ENCODE assay signal across 8 cellular contexts in the genomic region with DNA sequence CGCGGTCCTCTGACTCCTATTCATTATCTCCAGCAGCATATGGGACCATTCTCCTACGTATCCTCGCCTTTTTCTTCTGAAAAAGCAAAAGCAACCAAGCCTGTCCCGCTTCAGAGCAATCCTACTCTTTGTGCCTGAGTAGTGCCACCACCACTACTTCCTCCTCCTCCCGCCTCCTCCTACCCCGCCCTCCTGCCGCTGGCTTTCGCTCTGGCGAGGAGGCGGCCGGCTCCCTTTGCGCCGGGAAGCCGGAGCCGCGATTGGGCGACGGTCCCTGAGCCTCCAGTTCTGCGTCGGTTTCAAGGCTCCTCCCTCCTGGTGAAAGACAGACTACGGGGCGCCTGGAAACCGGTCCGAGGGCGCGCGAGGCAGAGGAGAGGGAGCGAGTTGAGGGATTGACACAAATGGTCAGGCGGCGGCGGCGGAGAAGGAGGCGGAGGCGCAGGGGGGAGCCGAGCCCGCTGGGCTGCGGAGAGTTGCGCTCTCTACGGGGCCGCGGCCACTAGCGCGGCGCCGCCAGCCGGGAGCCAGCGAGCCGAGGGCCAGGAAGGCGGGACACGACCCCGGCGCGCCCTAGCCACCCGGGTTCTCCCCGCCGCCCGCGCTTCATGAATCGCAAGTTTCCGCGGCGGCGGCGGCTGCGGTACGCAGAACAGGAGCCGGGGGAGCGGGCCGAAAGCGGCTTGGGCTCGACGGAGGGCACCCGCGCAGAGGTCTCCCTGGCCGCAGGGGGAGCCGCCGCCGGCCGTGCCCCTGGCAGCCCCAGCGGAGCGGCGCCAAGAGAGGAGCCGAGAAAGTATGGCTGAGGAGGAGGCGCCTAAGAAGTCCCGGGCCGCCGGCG. TPM values are rescaled to one million over a fixed set of nuclear protein-coding genes. Genes with fewer than 3 reads are reported as not detected.
DNase-seq lines count a peak whose midpoint lies in the region; ATAC-seq and TF ChIP-seq lines count a peak whose summit lies in the region.

Gene FZD1 (plus strand): TSS at position 351 of the 841 bp plus-strand sequence. CDS start 448 bp downstream, at position 799.

- H3K4me1 ChIP-seq in BE2C: no peaks in the 10 kb centered on the region
- H3K4me1 ChIP-seq in right lobe of liver: peaks cover 0 to 7% (median 0%) of the 10 kb centered on the region in 4 donors

- ATAC-seq in GM19025 (IDR thresholded peaks at IDR 0.05; ENCODE audit: low read depth, unreplicated experiment) (peak; percentile 89), HG03159 (IDR thresholded peaks at IDR 0.05; ENCODE audit: unreplicated experiment) (peak; percentile 92), right lobe of liver (peak; percentile 93 to 97 (median 96))

- TF ChIP-seq CTCF in BE2C (IDR thresholded peaks at IDR 0.05; ENCODE audit: low read depth, low read length): no peak
- no peak for TF ChIP-seq CTCF in WERI-Rb-1 (IDR thresholded peaks at IDR 0.05; ENCODE audit: low read depth, low read length)
- TF ChIP-seq CTCF in right lobe of liver (IDR thresholded peaks at IDR 0.05): peak in 1 of 4 donors; percentile 2

- H3K27ac ChIP-seq in WERI-Rb-1: peak within 1 kb of the TSS; percentile 86
- H3K27ac ChIP-seq in right lobe of liver: peak within 1 kb of the TSS; percentile 73 to 89 (median 86)

- peak; percentile 67 for TF ChIP-seq POLR2A in right lobe of liver (IDR thresholded peaks at IDR 0.05)

- H3K4me3 ChIP-seq in BE2C (ENCODE audit: low read depth, low read length): peak within 1 kb of the TSS; percentile 67
- peak within 1 kb of the TSS; percentile 90 for H3K4me3 ChIP-seq in WERI-Rb-1 (ENCODE audit: low read depth, low read length)
- peak within 1 kb of the TSS; percentile 79 to 84 (median 82) for H3K4me3 ChIP-seq in right lobe of liver

- DNase-seq in BE2C (peak; percentile 95), NCI-H2171 (lab: John Stamatoyannopoulos, UW) (peak; percentile 98), WERI-Rb-1 (peak; percentile 98), ecto neural progenitor cell (ENCODE audit: low spot score) (peak; percentile 98), right lobe of liver (peak; percentile 96 to 97 (median 97))
- DNase-seq in stimulated activated CD4-positive, alpha-beta T cell treated with anti-CD3 and anti-CD28 coated beads, Interleukin-2, amount 100 ng/mL, for 48 hours: peak; percentile 52 to 54

- intact Hi-C loops in right lobe of liver (cut with DNase I): no loop called here

- H3K36me3 ChIP-seq in BE2C (no peaks in the 10 kb centered on the region), WERI-Rb-1 (no peaks in the 10 kb centered on the region; the same call in 1 of the 2 replicates), right lobe of liver (no peaks in the 10 kb centered on the region)

- H3K9me3 ChIP-seq in BE2C (no peaks in the 10 kb centered on the region), WERI-Rb-1 (ENCODE audit: severe bottlenecking) (no peaks in the 10 kb centered on the region), right lobe of liver (no peaks in the 10 kb centered on the region)

- WGBS in right lobe of liver (ENCODE audit: insufficient coverage, low coverage, low lambda C conversion rate, missing lambda C conversion rate): 1% methylated on average over 21 of the region's 89 CpGs

- peaks cover 22% of the 10 kb centered on the region for H3K27me3 ChIP-seq in BE2C
- H3K27me3 ChIP-seq in WERI-Rb-1 (ENCODE audit: insufficient read depth, low read depth, severe bottlenecking): no peaks in the 10 kb centered on the region
- no peaks in the 10 kb centered on the region for H3K27me3 ChIP-seq in right lobe of liver

RNA-seq across cellular contexts. Expression of gene FZD1, which starts in this region (rescaled TPM):
- polyA plus RNA-seq in BE2C (2012; ENCODE audit: insufficient read depth, insufficient read length, low read depth): 1.1 TPM
- total RNA-seq in right lobe of liver: 1 to 10 TPM; 1.3 to 2.6 (median 1.6) TPM

Comparison
In these comparisons a context has a peak if more than half of its experiments do, and no peak if none do; other contexts are left out.
1. Peak in every context shown above with its lines: DNase-seq, ATAC-seq, H3K4me3 ChIP-seq and H3K27ac ChIP-seq.